ENCODE assay signal across 8 cellular contexts in genomic region chr2:120175000-120175581, GRCh38. TPM values are rescaled to one million over a fixed set of nuclear protein-coding genes. Genes with fewer than 3 reads are reported as not detected.
DNase-seq lines count a peak whose midpoint lies in the region; ATAC-seq and TF ChIP-seq lines count a peak whose summit lies in the region.

No MANE protein-coding gene starts in this region.

- peak; percentile 74 for TF ChIP-seq CTCF in lower lobe of right lung (IDR thresholded peaks at IDR 0.05)
- TF ChIP-seq CTCF in uterus (IDR thresholded peaks at IDR 0.05), result peak; percentile 69 to 79 (median 70)

- H3K27me3 ChIP-seq in Karpas-422 (ENCODE audit: low read length), result no peaks in the 10 kb centered on the region
- no peaks in the 10 kb centered on the region for H3K27me3 ChIP-seq in lower lobe of right lung (ENCODE audit: low read depth)
- H3K27me3 ChIP-seq in uterus, result no peaks in the 10 kb centered on the region

- H3K4me1 ChIP-seq in Karpas-422 (ENCODE audit: low read length), result peaks cover 41% of the 10 kb centered on the region
- no peaks in the 10 kb centered on the region for H3K4me1 ChIP-seq in lower lobe of right lung
- H3K4me1 ChIP-seq in uterus, result no peaks in the 10 kb centered on the region

- DNase-seq in DMS 273 (lab: John Stamatoyannopoulos, UW; ENCODE audit: unreplicated experiment) (peak; percentile 75), DMS 273 treated with DMSO at 0.1 percent for 48 hours (lab: John Stamatoyannopoulos, UW) (no peak), Karpas-422 (peak; percentile 85), RKO (ENCODE audit: low spot score) (peak; percentile 67), dedifferentiated amniotic fluid mesenchymal stem cell (ENCODE audit: extremely low spot score) (peak; percentile 75), lower lobe of right lung (no peak), uterus (peak in 1 of 2 donors; percentile 28)

- H3K27ac ChIP-seq in Karpas-422 (ENCODE audit: low read length) (no peak overlapping the region), lower lobe of right lung (no peak overlapping the region), uterus (no peak overlapping the region)

- peak; percentile 43 to 69 for ATAC-seq in lower lobe of right lung
- ATAC-seq in HG03521 (IDR thresholded peaks at IDR 0.05; ENCODE audit: unreplicated experiment), result no peak

- no peaks in the 10 kb centered on the region for H3K9me2 ChIP-seq in Karpas-422 (replicated peaks; ENCODE audit: insufficient read depth, low read length)

- H3K4me3 ChIP-seq in Karpas-422 (ENCODE audit: low read length) (no peak overlapping the region), lower lobe of right lung (no peak overlapping the region), uterus (no peak overlapping the region)

- H3K9me3 ChIP-seq in Karpas-422 (ENCODE audit: low read length) (no peaks in the 10 kb centered on the region), lower lobe of right lung (no peaks in the 10 kb centered on the region), uterus (no peaks in the 10 kb centered on the region)

- H4K20me1 ChIP-seq in Karpas-422 (ENCODE audit: insufficient read depth, low read depth, low read length), result no peaks in the 10 kb centered on the region

- no peaks in the 10 kb centered on the region for H3K36me3 ChIP-seq in Karpas-422 (ENCODE audit: insufficient read depth, low read length)
- H3K36me3 ChIP-seq in lower lobe of right lung, result peaks cover 3% of the 10 kb centered on the region
- H3K36me3 ChIP-seq in uterus, result no peaks in the 10 kb centered on the region

- H3K4me2 ChIP-seq in Karpas-422 (ENCODE audit: low read depth, low read length, poor library complexity, severe bottlenecking), result peak overlapping the region; percentile 47

- H3K79me2 ChIP-seq in Karpas-422 (ENCODE audit: low read length), result no peaks in the 10 kb centered on the region

- peak overlapping the region; percentile 64 for H2AFZ ChIP-seq in Karpas-422 (ENCODE audit: low read length)

- intact Hi-C loops in lower lobe of right lung (cut with DNase I), result no loop called here
- intact Hi-C loops in uterus (cut with DNase I; ENCODE audit: low total_unique reads), result no loop called here

- no peak for TF ChIP-seq POLR2A in uterus (IDR thresholded peaks at IDR 0.05)

- no peak overlapping the region for H3K9ac ChIP-seq in Karpas-422 (ENCODE audit: low read length)

RNA-seq across cellular contexts. Expression of gene TMEM185B, which starts 48.1 kb away (rescaled TPM):
- total RNA-seq in Karpas-422 (2014; rRNA removed; shearing (Covaris generic); ENCODE audit: low replicate concordance), result 12.9 and 13.0 TPM in 2 replicates
- 22.2 TPM for total RNA-seq in lower lobe of right lung
- total RNA-seq in uterus, result 10 to 100 TPM; 11.5 to 34.6 (median 22.0) TPM

Comparison
In these comparisons a context has a peak if more than half of its experiments do, and no peak if none do; other contexts are left out.
1. DNase-seq: peak in DMS 273 (single experiment), Karpas-422 (single experiment), RKO (single experiment) and dedifferentiated amniotic fluid mesenchymal stem cell (single experiment); none in DMS 273 treated with DMSO at 0.1 percent for 48 hours (single experiment) and lower lobe of right lung (single experiment).